8 cellular contexts compared by ENCODE assay signal in genomic region chr3:14124615-14125192, GRCh38. TPM values are rescaled to one million over a fixed set of nuclear protein-coding genes. Genes with fewer than 3 reads are reported as not detected.
A peak's percentile ranks its signal among the peaks of the same experiment; 100 is the strongest.
DNase-seq lines count a peak whose midpoint lies in the region; ATAC-seq and TF ChIP-seq lines count a peak whose summit lies in the region.

CHCHD4 (minus strand) TSS chr3:14124870; CDS start chr3:14124676, 194 bp downstream.
TMEM43 (plus strand) TSS chr3:14125052; CDS start chr3:14125194, 142 bp downstream.

- H3K36me3 Mint-ChIP-seq in activated T-cell treated with anti-CD3 and anti-CD28 coated beads, Interleukin-2, amount 50 U/mL, for 24 hours (ENCODE audit: low read depth) = peaks cover 90% of the 10 kb centered on the region

- TF ChIP-seq CTCF in PC-9 (conservative IDR thresholded peaks at IDR 0.05) = no peak

- H4K20me1 ChIP-seq in PC-9 (ENCODE audit: insufficient read depth) = peaks cover 32% of the 10 kb centered on the region

- peak within 1 kb of the TSS; percentile 88 for H3K4me2 ChIP-seq in PC-9

- peak within 1 kb of the TSS; percentile 97 for H3K4me3 Mint-ChIP-seq in activated T-cell treated with anti-CD3 and anti-CD28 coated beads, Interleukin-2, amount 50 U/mL, for 24 hours

- peaks cover 73% of the 10 kb centered on the region for H3K79me2 ChIP-seq in PC-9 (ENCODE audit: low read depth)

- H3K27ac Mint-ChIP-seq in activated T-cell treated with anti-CD3 and anti-CD28 coated beads, Interleukin-2, amount 50 U/mL, for 24 hours = peak within 1 kb of the TSS; percentile 97

- H3K27ac ChIP-seq in PC-9 (peak within 1 kb of the TSS; percentile 69), esophagus (ENCODE audit: low read depth in 2 of 2, low read length in 1 of 2) (peak within 1 kb of the TSS; percentile 89 to 94), muscle layer of colon (ENCODE audit: low read depth, low read length) (peak within 1 kb of the TSS; percentile 88)

- H3K4me1 ChIP-seq in PC-9 (replicated peaks; ENCODE audit: insufficient read depth) (peaks cover 24% of the 10 kb centered on the region), esophagus (ENCODE audit: control insufficient read depth in 2 of 2, insufficient read depth in 2 of 2, low read length in 1 of 2) (peaks cover 5 to 37% of the 10 kb centered on the region in 2 donors), muscle layer of colon (ENCODE audit: insufficient read depth, low read length) (peaks cover 36% of the 10 kb centered on the region)

- peak; percentile 85 for ATAC-seq in GM21619 (IDR thresholded peaks at IDR 0.05; ENCODE audit: unreplicated experiment)

- peak within 1 kb of the TSS; percentile 94 for H2AFZ ChIP-seq in PC-9

- H3K4me3 ChIP-seq in Jurkat, Clone E6-1 (ENCODE audit: low read length) = peak within 1 kb of the TSS; percentile 76
- H3K4me3 ChIP-seq in PC-9 (peak within 1 kb of the TSS; percentile 87), esophagus (ENCODE audit: low read depth in 1 of 2, low read length in 2 of 2) (peak within 1 kb of the TSS; percentile 80 to 87), muscle layer of colon (ENCODE audit: low read depth in 1 of 2, low read length in 2 of 2) (peak within 1 kb of the TSS; percentile 89 to 92)

- H3K9me3 ChIP-seq in PC-9 (ENCODE audit: insufficient read depth, low read depth) (no peaks in the 10 kb centered on the region), esophagus (ENCODE audit: control insufficient read depth in 2 of 2, insufficient read depth in 1 of 2, low read depth in 1 of 2, low read length in 1 of 2) (no peaks in the 10 kb centered on the region), muscle layer of colon (ENCODE audit: low read length) (no peaks in the 10 kb centered on the region)

- H3K9ac ChIP-seq in muscle layer of colon (ENCODE audit: low read length) = peak within 1 kb of the TSS; percentile 88

- CTCF ChIA-PET in PC-9 (lab: Charles Lee) = interaction anchor here (1.3 to 1.4 kb wide), 2 partner anchors 79 to 228 kb away, joined by 5 to 9 read pairs; no protein-coding TSS in a partner anchor

- H3F3A ChIP-seq in PC-9 (ENCODE audit: insufficient read depth, low read depth) = peaks cover 11% of the 10 kb centered on the region; the same call in 1 of the 2 replicates

- H3K36me3 ChIP-seq in PC-9 (ENCODE audit: low read depth) (peaks cover 37% of the 10 kb centered on the region), esophagus (ENCODE audit: control insufficient read depth in 2 of 2, insufficient read depth in 2 of 2, low read length in 1 of 2) (peaks cover 8 to 10% of the 10 kb centered on the region in 2 donors), muscle layer of colon (ENCODE audit: insufficient read depth, low read length) (peaks cover 32% of the 10 kb centered on the region)

- intact Hi-C loops in PC-9 (cut with micrococcal nuclease; ENCODE audit: unreplicated experiment) = loop anchor here (1.0 to 2.0 kb wide), 3 partner anchors 20 to 108 kb away; partner anchors contain the start of genes LSM3 and XPC

- POLR2A ChIA-PET in PC-9 (lab: Charles Lee; ENCODE audit: unreplicated experiment) = interaction anchor here (0.6 to 1.7 kb wide), 6 partner anchors 12 to 394 kb away, joined by 3 to 25 read pairs (median 6); partner anchors contain the start of genes LSM3 and XPC

- H3K27me3 Mint-ChIP-seq in activated T-cell treated with anti-CD3 and anti-CD28 coated beads, Interleukin-2, amount 50 U/mL, for 24 hours = no peaks in the 10 kb centered on the region

- H3K9me2 ChIP-seq in PC-9 (ENCODE audit: insufficient read depth) = no peaks in the 10 kb centered on the region

- H3K9me3 Mint-ChIP-seq in activated T-cell treated with anti-CD3 and anti-CD28 coated beads, Interleukin-2, amount 50 U/mL, for 24 hours = no peaks in the 10 kb centered on the region

- DNase-seq in DMS153 (lab: John Stamatoyannopoulos, UW) = peak; percentile 91
- DNase-seq in Jurkat, Clone E6-1 (ENCODE audit: low read depth, low spot score) = peak; percentile 98
- peak; percentile 96 to 98 for DNase-seq in PC-9
- peak; percentile 96 for DNase-seq in activated T-cell treated with anti-CD3 and anti-CD28 coated beads, Interleukin-2, amount 50 U/mL, for 24 hours
- peak; percentile 95 for DNase-seq in stimulated activated CD8-positive, alpha-beta memory T cell treated with anti-CD3 and anti-CD28 coated beads, Interleukin-7, amount 100 ng/mL, for 24 hours (ENCODE audit: low read depth)

- H3K4me1 Mint-ChIP-seq in activated T-cell treated with anti-CD3 and anti-CD28 coated beads, Interleukin-2, amount 50 U/mL, for 24 hours (ENCODE audit: low read depth) = peaks cover 66% of the 10 kb centered on the region

- 0 to 1% methylated on average over 47 to 55 of the region's 55 CpGs for WGBS in esophagus, 2 donors

- BruUV-seq in PC-9 (replicated peaks; lab: Mats Ljungman, UMichigan) = no TSS peak

- H3K27me3 ChIP-seq in PC-9 (ENCODE audit: insufficient read depth, low read depth) = no peaks in the 10 kb centered on the region
- no peaks in the 10 kb centered on the region for H3K27me3 ChIP-seq in esophagus (ENCODE audit: control insufficient read depth in 1 of 2, insufficient read depth in 2 of 2, low read length in 2 of 2)
- H3K27me3 ChIP-seq in muscle layer of colon (ENCODE audit: control insufficient read depth in 1 of 2, insufficient read depth in 2 of 2, low read length in 2 of 2) = no peaks in the 10 kb centered on the region

RNA-seq across cellular contexts. Expression of gene CHCHD4, which starts in this region (rescaled TPM):
- 45.2 TPM for polyA plus RNA-seq in Jurkat, Clone E6-1 (2012; ENCODE audit: insufficient read depth, insufficient read length)
- total RNA-seq in PC-9 (2021) = 14.4 and 17.6 TPM in 2 replicates
- polyA plus RNA-seq in esophagus = 10 to 100 TPM in 1 of 2 donors, 1 to 10 TPM in 1; 6.5 to 14.9 TPM

RNA-seq across cellular contexts. Expression of gene TMEM43, which starts in this region (rescaled TPM):
- polyA plus RNA-seq in Jurkat, Clone E6-1 (2012; ENCODE audit: insufficient read depth, insufficient read length) = 27.9 TPM
- total RNA-seq in PC-9 (2021) = 62.3 and 64.7 TPM in 2 replicates
- 10 to 100 TPM; 41.4 to 45.6 TPM for polyA plus RNA-seq in esophagus

Comparison
In these comparisons a context has a peak if more than half of its experiments do, and no peak if none do; other contexts are left out.
1. Peak in every context shown above with its lines: DNase-seq, ATAC-seq, H3K4me3 ChIP-seq and H3K27ac ChIP-seq.